Comparison of ENCODE assay signal across 12 cellular contexts in genomic region chr5:643811-644271, GRCh38. TPM values are rescaled to one million over a fixed set of nuclear protein-coding genes. Genes with fewer than 3 reads are reported as not detected.
DNase-seq lines count a peak whose midpoint lies in the region; ATAC-seq and TF ChIP-seq lines count a peak whose summit lies in the region.
"Had no signal": no experiment of that assay in that cellular context is flagged by ENCODE, and none has a peak within 500 bp of the region (broad histone marks: within the 10 kb centered on the region; RNA-seq: fewer than 3 reads in every experiment).

No MANE protein-coding gene starts in this region.

- peak; percentile 71 for ATAC-seq in GM21515 (IDR thresholded peaks at IDR 0.05; ENCODE audit: unreplicated experiment)
- peak; percentile 60 for ATAC-seq in HG03558 (IDR thresholded peaks at IDR 0.05; ENCODE audit: extremely low read depth, unreplicated experiment)
- ATAC-seq: Panc1, psoas muscle had no signal

- H3K4me3 ChIP-seq in GM12864 (ENCODE audit: low read depth, low read length) (no peak overlapping the region; the same call in 1 of the 2 replicates), fibroblast of villous mesenchyme (ENCODE audit: low read depth, low read length) (no peak overlapping the region)
- H3K4me3 ChIP-seq: psoas muscle had no signal

- TF ChIP-seq CTCF in GM12864 (IDR thresholded peaks at IDR 0.05; ENCODE audit: low read depth, low read length, missing control alignments) (no peak), fibroblast of villous mesenchyme (IDR thresholded peaks at IDR 0.05; ENCODE audit: insufficient read depth, low read depth, low read length) (no peak)

- DNase-seq in GM12864 (ENCODE audit: low read depth) (peak; percentile 34), fibroblast of villous mesenchyme (ENCODE audit: low read depth) (peak; percentile 5), SKM-1 treated with dmso at 0.1 percent for 144 hours (lab: John Stamatoyannopoulos, UW; ENCODE audit: unreplicated experiment) (no peak), H4 (ENCODE audit: low spot score) (no peak), AG20443 (ENCODE audit: low spot score) (no peak), NCI-H2029 treated with DMSO at 0.1 percent for 48 hours (lab: John Stamatoyannopoulos, UW) (no peak)
- DNase-seq: activated CD4-positive, CD25-positive, alpha-beta regulatory T cell; IMR-90 had no signal

RNA-seq across cellular contexts. Expression of gene CEP72, which starts 31.7 kb away (rescaled TPM):
- 3.2 and 5.2 TPM in 2 replicates for total RNA-seq in fibroblast of villous mesenchyme
- 4.8 TPM in 2 replicates for total RNA-seq in H4 (2014; rRNA removed; shearing (Covaris generic))

RNA-seq across cellular contexts. Expression of gene TPPP, which starts 49.3 kb away (rescaled TPM):
- under 0.01 TPM in 2 replicates for total RNA-seq in fibroblast of villous mesenchyme
- 0.85 and 0.90 TPM in 2 replicates for total RNA-seq in H4 (2014; rRNA removed; shearing (Covaris generic))

Comparison
In these comparisons a context has a peak if more than half of its experiments do, and no peak if none do; other contexts are left out.
1. DNase-seq: peak in GM12864 (single experiment) and fibroblast of villous mesenchyme (single experiment); none in SKM-1 treated with dmso at 0.1 percent for 144 hours (single experiment), H4 (single experiment), AG20443 (single experiment) and NCI-H2029 treated with DMSO at 0.1 percent for 48 hours (single experiment).